In the genomic region with DNA sequence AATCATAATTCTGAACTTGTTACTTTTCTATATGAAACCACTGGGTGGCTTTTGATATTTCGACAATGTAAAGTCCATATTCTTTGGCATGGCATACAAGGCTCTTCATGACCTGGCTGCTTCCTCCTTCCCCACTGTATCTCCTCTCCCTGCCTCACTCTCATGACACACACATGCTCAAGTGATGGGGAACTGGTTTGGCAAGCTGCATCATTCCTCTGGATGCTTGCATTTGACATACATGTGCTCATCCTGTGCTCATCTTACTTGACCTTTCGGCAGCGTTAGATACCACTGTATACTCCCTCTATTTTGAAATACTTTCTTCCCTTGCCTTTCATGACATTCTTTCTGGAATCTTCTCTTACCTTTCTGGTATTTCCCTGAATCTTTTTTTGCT, we compare ENCODE assay signal across 21 cellular contexts.
"Had no signal": no experiment of that assay in that cellular context is flagged by ENCODE, and none has a peak within 500 bp of the region (broad histone marks: within the 10 kb centered on the region; RNA-seq: fewer than 3 reads in every experiment).

No MANE protein-coding gene starts in this region.

- H3K36me3 ChIP-seq: right lobe of liver, tibial nerve had no signal

- ATAC-seq: left colon; left ventricle myocardium superior; naive thymus-derived CD4-positive, alpha-beta T cell; psoas muscle; right lobe of liver; stimulated activated naive B cell treated with anti-CD40 and anti-IgM and Interleukin-4, amounts not matched to agents 10 μg/mL and 1 μg/mL and 100 μg/mL, for 72 hours; stimulated activated naive CD8-positive, alpha-beta T cell treated with anti-CD3 and anti-CD28 coated beads, Interleukin-15, amount 100 ng/mL, for 72 hours had no signal

- FAIRE-seq: endometrium had no signal

- H3K9me3 ChIP-seq: psoas muscle, right lobe of liver, testis, tibial nerve had no signal

- H3K4me3 ChIP-seq: dorsolateral prefrontal cortex, hepatocyte, lung, psoas muscle, testis, tibial nerve had no signal

- DNase-seq: cortex of kidney; dorsolateral prefrontal cortex; effector CD8-positive, alpha-beta T cell; foreskin melanocyte; head of caudate nucleus; left colon; left ventricle myocardium superior; naive thymus-derived CD4-positive, alpha-beta T cell; nephron progenitor cell; psoas muscle; retina; right lobe of liver; stimulated activated CD4-positive, alpha-beta T cell treated with anti-CD3 and anti-CD28 coated beads, Interleukin-1b, Interleukin-23, amount 100 ng/mL, for 48 hours; stimulated activated CD4-positive, alpha-beta T cell treated with anti-CD3 and anti-CD28 coated beads, Interleukin-4, amount 100 ng/mL, for 24 hours; stimulated activated naive B cell treated with anti-CD40 and anti-IgM and Interleukin-4, amounts not matched to agents 10 μg/mL and 1 μg/mL and 100 μg/mL, for 72 hours; stimulated activated naive CD8-positive, alpha-beta T cell treated with anti-CD3 and anti-CD28 coated beads, Interleukin-15, amount 100 ng/mL, for 72 hours; testis had no signal

- H3K4me1 ChIP-seq: testis had no signal

- H3K27ac ChIP-seq: dorsolateral prefrontal cortex, hepatocyte, psoas muscle, testis, tibial nerve had no signal

- H3K27me3 ChIP-seq: dorsolateral prefrontal cortex, hepatocyte, right lobe of liver, testis, tibial nerve had no signal
